Comparison of ENCODE assay signal across 8 cellular contexts in genomic region chr10:6275022-6275997, GRCh38.
DNase-seq lines count a peak whose midpoint lies in the region; ATAC-seq, FAIRE-seq and TF ChIP-seq lines count a peak whose summit lies in the region.

No MANE protein-coding gene starts in this region.

- no peak for ATAC-seq in HG03135 (IDR thresholded peaks at IDR 0.05; ENCODE audit: unreplicated experiment)

- H2BK20ac ChIP-seq in H1 (ENCODE audit: low read length): no peak overlapping the region

- no peaks in the 10 kb centered on the region for H3K79me1 ChIP-seq in H1 (ENCODE audit: low read depth, low read length)

- no peak overlapping the region for H2AK5ac ChIP-seq in H1 (ENCODE audit: low read depth, low read length)

- H2BK15ac ChIP-seq in H1 (ENCODE audit: low read length): no peak overlapping the region

- no peak overlapping the region for H2AFZ ChIP-seq in H1 (ENCODE audit: low read length)

- H3K27ac ChIP-seq in H1 (ENCODE audit: low read depth, low read length): no peak overlapping the region

- H2BK5ac ChIP-seq in H1 (ENCODE audit: low read depth, low read length): no peak overlapping the region

- H3K14ac ChIP-seq in H1 (ENCODE audit: insufficient read length): no peak overlapping the region

- TF ChIP-seq EP300 in H1 (IDR thresholded peaks at IDR 0.05; ENCODE audit: borderline replicate concordance in 1 of 2, low read depth in 2 of 2, low read length in 2 of 2): no peak

- H4K5ac ChIP-seq in H1 (ENCODE audit: insufficient read length, low read depth, low read length): no peak overlapping the region

- no peak overlapping the region for H3K56ac ChIP-seq in H1 (replicated peaks; ENCODE audit: insufficient read length, low read depth, low read length)

- H3K4ac ChIP-seq in H1 (replicated peaks; ENCODE audit: insufficient read length, low read depth, low read length): no peak overlapping the region

- DNase-seq in DMS53 treated with DMSO at 0.1 percent for 48 hours (lab: John Stamatoyannopoulos, UW; ENCODE audit: unreplicated experiment) (peak; percentile 49), GOT3 (lab: John Stamatoyannopoulos, UW) (peak; percentile 75), NCI-H2171 treated with DMSO at 0.1 percent for 48 hours (lab: John Stamatoyannopoulos, UW) (peak; percentile 55), H1 (ENCODE audit: low read depth in 1 of 2, low spot score in 2 of 2) (peak; percentile 62 to 63), mucosa of gallbladder (ENCODE audit: low spot score) (peak; percentile 88)
- peak; percentile 88 for DNase-seq in activated CD8-positive, alpha-beta memory T cell treated with anti-CD3 and anti-CD28 coated beads, Interleukin-2, amount 50 U/mL, for 4 hours
- DNase-seq in stimulated activated CD8-positive, alpha-beta memory T cell treated with anti-CD3 and anti-CD28 coated beads, Interleukin-2, amount 100 ng/mL, for 48 hours (ENCODE audit: low read depth in 2 of 2): peak; percentile 80 to 85

- CTCF ChIA-PET in H1 (lab: Charles Lee; ENCODE audit: partially characterized antibody): interaction anchor here (0.9 to 1.0 kb wide), 2 partner anchors 10 to 92 kb away, joined by 3 to 4 read pairs; no protein-coding TSS in a partner anchor

- no peak overlapping the region for H3K9ac ChIP-seq in H1 (replicated peaks in 1 of 4; ENCODE audit: extremely low read depth in 1 of 4, low read depth in 3 of 4, low read length in 3 of 4)

- no peak overlapping the region for H3K4me2 ChIP-seq in H1 (ENCODE audit: insufficient read depth in 1 of 2, low read depth in 2 of 2, low read length in 2 of 2)

- H2BK12ac ChIP-seq in H1 (ENCODE audit: low read depth, low read length): no peak overlapping the region

- POLR2A ChIA-PET in H1 (lab: Charles Lee; ENCODE audit: partially characterized antibody): interaction anchor here (1.7 kb wide), 1 partner anchor 59 kb away, joined by 4 read pairs; no protein-coding TSS in a partner anchor

- H3K36me3 ChIP-seq in H1 (ENCODE audit: control insufficient read depth in 2 of 4, insufficient read depth in 4 of 4, low read length in 3 of 4): no peaks in the 10 kb centered on the region

- no peak for TF ChIP-seq POLR2A in H1 (IDR thresholded peaks at IDR 0.05; ENCODE audit: control extremely low read depth in 1 of 2, low read depth in 2 of 2, low read length in 2 of 2)

- 90% methylated on average over 29 of the region's 29 CpGs; no CpG with 5 or more reads in 1 of the 2 experiments for WGBS in H1 (ENCODE audit: extremely low coverage in 1 of 2, insufficient coverage in 1 of 2, insufficient read length in 1 of 2, insufficient replicate concordance in 2 of 2, low coverage in 1 of 2, low lambda C conversion rate in 2 of 2, missing lambda C conversion rate in 1 of 2), 2 experiments

- H3K23ac ChIP-seq in H1 (ENCODE audit: insufficient read length): no peak overlapping the region

- TF ChIP-seq RAD21 in H1 (IDR thresholded peaks at IDR 0.05 in 1 of 2, conservative IDR thresholded peaks at IDR 0.05 in 1 of 2; ENCODE audit: low read depth in 2 of 2, low read length in 2 of 2): no peak

- no peak overlapping the region for H4K91ac ChIP-seq in H1 (replicated peaks; ENCODE audit: insufficient read length, low read length)

- H3K18ac ChIP-seq in H1 (ENCODE audit: extremely low read depth, low read length): no peak overlapping the region

- no peaks in the 10 kb centered on the region for H3K79me2 ChIP-seq in H1 (ENCODE audit: control insufficient read depth in 1 of 2, insufficient read depth in 2 of 2, low read length in 2 of 2)

- H3K4me3 ChIP-seq in H1 (ENCODE audit: extremely low read depth in 1 of 4, insufficient read depth in 2 of 4, low read depth in 3 of 4, low read length in 4 of 4): no peak overlapping the region

- peaks cover 0 to 1% of the 10 kb centered on the region in 2 experiments for H4K20me1 ChIP-seq in H1 (replicated peaks in 1 of 2; ENCODE audit: control insufficient read depth in 1 of 2, insufficient read depth in 2 of 2, low read length in 2 of 2)

- no peak overlapping the region for H2BK120ac ChIP-seq in H1 (replicated peaks; ENCODE audit: low read depth, low read length)

- FAIRE-seq in H1 (lab: Jason Lieb, UNC): no peak

- H3K9me3 ChIP-seq in H1 (ENCODE audit: insufficient read depth in 2 of 2, low read depth in 1 of 2, low read length in 1 of 2): no peaks in the 10 kb centered on the region

- H4K8ac ChIP-seq in H1 (ENCODE audit: extremely low read depth, insufficient read depth, low read length): no peak overlapping the region

- H3K27me3 ChIP-seq in H1 (replicated peaks in 1 of 4; ENCODE audit: control insufficient read depth in 3 of 4, extremely low read depth in 1 of 4, insufficient read depth in 3 of 4, low read length in 3 of 4): no peaks in the 10 kb centered on the region

- no peak for TF ChIP-seq CTCF in H1 (IDR thresholded peaks at IDR 0.05; ENCODE audit: control extremely low read depth in 1 of 3, insufficient read depth in 1 of 3, low read depth in 1 of 3, low read length in 3 of 3)

- no peaks in the 10 kb centered on the region for H3K23me2 ChIP-seq in H1 (ENCODE audit: low read depth, low read length)

- H3K4me1 ChIP-seq in H1 (replicated peaks in 1 of 4; ENCODE audit: control insufficient read depth in 3 of 4, insufficient read depth in 4 of 4, low read length in 3 of 4): peaks cover 0 to 8% (median 4%) of the 10 kb centered on the region in 4 experiments; a peak in 4 of 7 replicates

TF ChIP-seq in H1, 55 proteins besides CTCF, POLR2A, EP300 and RAD21:
- no peak for TF ChIP-seq CHD2 (IDR thresholded peaks at IDR 0.05; ENCODE audit: low read length)
- no peak for TF ChIP-seq MAX (IDR thresholded peaks at IDR 0.05)
- TF ChIP-seq JUN (IDR thresholded peaks at IDR 0.05; ENCODE audit: low read depth, low read length): no peak
- no peak for TF ChIP-seq BACH1 (IDR thresholded peaks at IDR 0.05; ENCODE audit: low read length)
- TF ChIP-seq ASH2L (IDR thresholded peaks at IDR 0.05; ENCODE audit: low read length): no peak
- no peak for TF ChIP-seq SRF (IDR thresholded peaks at IDR 0.05; ENCODE audit: low read depth, low read length)
- no peak for TF ChIP-seq USF2 (IDR thresholded peaks at IDR 0.05; ENCODE audit: low read length)
- TF ChIP-seq TEAD4 (IDR thresholded peaks at IDR 0.05; ENCODE audit: low read depth, low read length): no peak
- no peak for TF ChIP-seq E2F6 (IDR thresholded peaks at IDR 0.05)
- TF ChIP-seq RBBP5 (IDR thresholded peaks at IDR 0.05; ENCODE audit: borderline replicate concordance, low read depth, low read length): no peak
- TF ChIP-seq NANOG (IDR thresholded peaks at IDR 0.05; ENCODE audit: insufficient read depth, low read depth, low read length, poor library complexity, severe bottlenecking): no peak
- TF ChIP-seq TBP (IDR thresholded peaks at IDR 0.05; ENCODE audit: low read depth, low read length): no peak
- no peak for TF ChIP-seq KDM1A (IDR thresholded peaks at IDR 0.05; ENCODE audit: borderline replicate concordance, low read length)
- no peak for TF ChIP-seq SIX5 (IDR thresholded peaks at IDR 0.05; ENCODE audit: low read depth, low read length)
- no peak for TF ChIP-seq HDAC2 (IDR thresholded peaks at IDR 0.05; ENCODE audit: borderline replicate concordance in 1 of 2, low read depth in 2 of 2, low read length in 2 of 2)
- TF ChIP-seq SP2 (IDR thresholded peaks at IDR 0.05; ENCODE audit: low read length): no peak
- no peak for TF ChIP-seq SIN3A (conservative IDR thresholded peaks at IDR 0.05 in 1 of 2, IDR thresholded peaks at IDR 0.05 in 1 of 2; ENCODE audit: low read depth in 1 of 2, low read length in 2 of 2)
- no peak for TF ChIP-seq SIRT6 (IDR thresholded peaks at IDR 0.05; ENCODE audit: low read length)
